In the genomic region with DNA sequence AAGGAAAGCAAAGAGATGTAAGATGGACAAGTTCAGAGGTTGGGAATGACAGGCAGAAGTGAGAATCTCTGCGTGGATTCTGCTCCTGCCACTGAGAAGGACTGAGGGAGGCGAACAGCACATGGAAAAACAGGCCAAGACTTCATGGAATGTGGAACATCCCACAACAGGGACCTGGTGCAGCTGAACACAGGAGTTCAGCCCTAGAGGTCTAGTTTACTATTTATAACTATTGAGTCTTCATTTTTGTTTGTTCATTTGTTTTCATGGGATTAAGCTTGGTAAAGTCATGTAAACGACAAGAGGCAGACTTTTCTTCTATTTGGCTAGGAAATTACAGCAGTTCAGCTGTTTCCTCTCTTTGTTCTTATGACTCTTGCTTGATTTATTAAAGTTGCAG, we compare ENCODE assay signal across 9 cellular contexts.
DNase-seq lines count a peak whose midpoint lies in the region; ATAC-seq and TF ChIP-seq lines count a peak whose summit lies in the region.
"Had no signal": no experiment of that assay in that cellular context is flagged by ENCODE, and none has a peak within 500 bp of the region (broad histone marks: within the 10 kb centered on the region; RNA-seq: fewer than 3 reads in every experiment).

No MANE protein-coding gene starts in this region.

- TF ChIP-seq CTCF in esophagus squamous epithelium (IDR thresholded peaks at IDR 0.05) (no peak), thyroid gland (IDR thresholded peaks at IDR 0.05) (no peak)

- no peak overlapping the region for H4K8ac ChIP-seq in mesendoderm (ENCODE audit: low read depth, low read length)

- H3K27ac ChIP-seq in esophagus squamous epithelium, result peak overlapping the region; percentile 44 to 77 (median 60)
- no peak overlapping the region for H3K27ac ChIP-seq in mesendoderm (ENCODE audit: low read depth, low read length)
- peak overlapping the region; percentile 34 to 64 (median 42) for H3K27ac ChIP-seq in thyroid gland

- DNase-seq in RPMI7951 (ENCODE audit: low read depth), result peak; percentile 71
- DNase-seq in esophagus squamous epithelium (lab: John Stamatoyannopoulos, UW), result no peak
- DNase-seq in mesendoderm, result peak; percentile 49
- no peak for DNase-seq in thyroid gland
- no peak for DNase-seq in NOMO-1 (lab: John Stamatoyannopoulos, UW; ENCODE audit: unreplicated experiment in 2 of 2)
- DNase-seq in 8988T, result no peak
- DNase-seq: DMS79 had no signal

- H4K5ac ChIP-seq in mesendoderm (ENCODE audit: low read length), result no peak overlapping the region

- no peak overlapping the region for H2BK120ac ChIP-seq in mesendoderm (ENCODE audit: low read depth, low read length)

- H3K79me2 ChIP-seq in mesendoderm (ENCODE audit: control insufficient read depth, insufficient read depth, low read length), result no peaks in the 10 kb centered on the region

- H3K4me3 ChIP-seq in esophagus squamous epithelium (no peak overlapping the region), mesendoderm (ENCODE audit: low read length) (no peak overlapping the region), thyroid gland (replicated peaks in 1 of 3) (no peak overlapping the region)

- ATAC-seq in HG02798 (IDR thresholded peaks at IDR 0.05; ENCODE audit: poor library complexity, unreplicated experiment) (no peak), GM18511 (IDR thresholded peaks at IDR 0.05; ENCODE audit: unreplicated experiment) (no peak)

- H3K27me3 ChIP-seq in esophagus squamous epithelium, result no peaks in the 10 kb centered on the region
- H3K27me3 ChIP-seq in mesendoderm (ENCODE audit: insufficient read depth, low read length, poor library complexity), result no peaks in the 10 kb centered on the region
- no peaks in the 10 kb centered on the region for H3K27me3 ChIP-seq in thyroid gland

- no peak overlapping the region for H2BK5ac ChIP-seq in mesendoderm (ENCODE audit: low read length)

- intact Hi-C loops in esophagus squamous epithelium (cut with DNase I), result no loop called here
- intact Hi-C loops in thyroid gland (cut with DNase I), result no loop called here

- H3K36me3 ChIP-seq in esophagus squamous epithelium (no peaks in the 10 kb centered on the region), mesendoderm (ENCODE audit: control insufficient read depth, insufficient read depth, low read length) (no peaks in the 10 kb centered on the region), thyroid gland (no peaks in the 10 kb centered on the region)

- no peak overlapping the region for H2BK15ac ChIP-seq in mesendoderm (replicated peaks; ENCODE audit: low read depth)

- no peak overlapping the region for H3K56ac ChIP-seq in mesendoderm (ENCODE audit: low read length)

- 47 to 48% methylated on average over 3 of the region's 3 CpGs for WGBS in esophagus squamous epithelium, 2 donors
- WGBS in mesendoderm (ENCODE audit: extremely low coverage, insufficient coverage, low lambda C conversion rate), result no CpG with 5 or more reads among the region's 3 CpGs
- WGBS in thyroid gland, 2 donors, result 52 to 56% methylated on average over 3 of the region's 3 CpGs

- no peak overlapping the region for H2AK5ac ChIP-seq in mesendoderm (ENCODE audit: low read length)

- H3K9me3 ChIP-seq in esophagus squamous epithelium, result no peaks in the 10 kb centered on the region
- H3K9me3 ChIP-seq in thyroid gland, result no peaks in the 10 kb centered on the region

- no peak overlapping the region for H3K23ac ChIP-seq in mesendoderm (ENCODE audit: low read length)

- H3K4ac ChIP-seq in mesendoderm (ENCODE audit: low read depth, low read length), result no peak overlapping the region

- H3K4me1 ChIP-seq in esophagus squamous epithelium (peaks cover 15 to 57% (median 41%) of the 10 kb centered on the region in 3 donors), mesendoderm (ENCODE audit: control insufficient read depth, low read depth, low read length) (peaks cover 5% of the 10 kb centered on the region), thyroid gland (peaks cover 41 to 54% of the 10 kb centered on the region in 2 donors)

- peaks cover 2% of the 10 kb centered on the region for H3K79me1 ChIP-seq in mesendoderm (ENCODE audit: low read length)

- no peak overlapping the region for H3K9ac ChIP-seq in mesendoderm (ENCODE audit: low read length)

- H3K4me2 ChIP-seq in mesendoderm (ENCODE audit: low read length), result no peak overlapping the region

- TF ChIP-seq POLR2A in esophagus squamous epithelium (IDR thresholded peaks at IDR 0.05), result no peak
- TF ChIP-seq POLR2A in thyroid gland (IDR thresholded peaks at IDR 0.05), result no peak

- H3K18ac ChIP-seq in mesendoderm (ENCODE audit: low read length), result no peak overlapping the region

Comparison
In these comparisons a context has a peak if more than half of its experiments do, and no peak if none do; other contexts are left out.
1. DNase-seq: peak in RPMI7951 (single experiment) and mesendoderm (single experiment); none in esophagus squamous epithelium (single experiment), thyroid gland (0 of 2), NOMO-1 (0 of 2) and 8988T (single experiment).